ENCODE assay signal across 26 cellular contexts in the genomic region with DNA sequence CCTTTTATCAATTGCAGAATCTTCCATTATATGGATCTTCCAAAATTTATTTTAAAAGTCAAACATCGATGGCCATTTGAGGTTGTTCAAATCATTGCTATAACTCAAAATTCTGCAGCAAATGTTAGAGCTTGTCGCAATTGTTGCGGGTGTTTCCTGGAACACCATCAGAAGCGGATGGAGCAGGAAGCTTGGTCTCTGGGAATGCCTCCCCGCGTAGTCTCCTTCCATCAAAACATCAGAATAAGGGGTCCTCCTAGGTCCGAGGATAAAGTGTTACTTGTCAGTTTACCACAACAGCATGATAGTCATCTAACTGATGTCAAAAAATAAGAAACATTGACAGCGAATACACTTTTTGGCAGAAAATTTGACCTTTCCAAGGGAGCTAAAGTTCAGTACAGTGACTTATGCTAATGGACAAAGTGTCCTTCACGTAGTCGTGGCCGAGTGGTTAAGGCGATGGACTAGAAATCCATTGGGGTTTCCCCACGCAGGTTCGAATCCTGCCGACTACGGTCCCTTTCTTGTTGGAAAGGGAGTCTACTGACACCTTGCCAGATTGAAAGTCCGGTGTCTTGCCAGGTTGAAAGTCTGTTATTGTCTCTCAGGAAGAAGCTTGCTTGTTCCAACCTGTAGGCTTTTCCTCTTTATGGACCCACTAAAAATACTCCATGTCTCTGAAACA. TPM values are rescaled to one million over a fixed set of nuclear protein-coding genes. Genes with fewer than 3 reads are reported as not detected.
DNase-seq lines count a peak whose midpoint lies in the region; TF ChIP-seq lines count a peak whose summit lies in the region.
"Had no signal": no experiment of that assay in that cellular context is flagged by ENCODE, and none has a peak within 500 bp of the region (broad histone marks: within the 10 kb centered on the region; RNA-seq: fewer than 3 reads in every experiment).

No MANE protein-coding gene starts in this region.

- H4K20me1 ChIP-seq in BLaER1 = no peaks in the 10 kb centered on the region

- H3K9me3 Mint-ChIP-seq in CD4-positive, alpha-beta memory T cell = peaks cover 0 to 5% (median 0%) of the 10 kb centered on the region in 8 donors
- H3K9me3 Mint-ChIP-seq: activated T-cell treated with anti-CD3 and anti-CD28 coated beads, Interleukin-2, amount 50 U/mL, for 72 hours; CD4-positive, alpha-beta T cell; T-cell had no signal

- TF ChIP-seq CTCF in GM12865 (IDR thresholded peaks at IDR 0.05; ENCODE audit: insufficient read depth, low read depth, low read length, missing control alignments) (no peak), epithelial cell of esophagus (IDR thresholded peaks at IDR 0.05; ENCODE audit: insufficient read depth, low read depth, low read length, missing control alignments) (no peak)

- H3K4me3 ChIP-seq in BLaER1 (no peak overlapping the region), GM12865 (ENCODE audit: low read depth, low read length) (no peak overlapping the region), epithelial cell of esophagus (ENCODE audit: low read length) (no peak overlapping the region)
- no peak overlapping the region for H3K4me3 ChIP-seq in CD4-positive, alpha-beta memory T cell (ENCODE audit: low read length in 2 of 2)
- H3K4me3 ChIP-seq: body of pancreas, SJSA1, suprapubic skin had no signal

- no peaks in the 10 kb centered on the region for H3K36me3 Mint-ChIP-seq in CD4-positive, alpha-beta memory T cell
- H3K36me3 Mint-ChIP-seq: activated CD8-positive, alpha-beta memory T cell treated with anti-CD3 and anti-CD28 coated beads, Interleukin-2, amount 10 ng/mL, durations not matched to agents 7 days and 5 days; naive thymus-derived CD4-positive, alpha-beta T cell; stimulated activated memory B cell treated with anti-CD40 and anti-IgM and Interleukin-4, amounts not matched to agents 10 μg/mL and 1 μg/mL and 100 μg/mL, for 72 hours; T-cell had no signal

- no peak overlapping the region for H3K4me3 Mint-ChIP-seq in CD4-positive, alpha-beta memory T cell
- H3K4me3 Mint-ChIP-seq: activated CD8-positive, alpha-beta memory T cell treated with anti-CD3 and anti-CD28 coated beads, Interleukin-2, amount 10 ng/mL, durations not matched to agents 7 days and 5 days; activated T-cell treated with anti-CD3 and anti-CD28 coated beads, Interleukin-2, amount 50 U/mL, for 72 hours; CD4-positive, alpha-beta T cell; naive thymus-derived CD4-positive, alpha-beta T cell; stimulated activated memory B cell treated with anti-CD40 and anti-IgM and Interleukin-4, amounts not matched to agents 10 μg/mL and 1 μg/mL and 100 μg/mL, for 72 hours; T-cell had no signal

- no peak overlapping the region for H3K27ac ChIP-seq in BLaER1
- no peak overlapping the region for H3K27ac ChIP-seq in CD4-positive, alpha-beta memory T cell (ENCODE audit: low read depth, low read length)
- H3K27ac ChIP-seq: body of pancreas, SJSA1, suprapubic skin had no signal

- peaks cover 9% of the 10 kb centered on the region for H3K4me1 ChIP-seq in BLaER1
- no peaks in the 10 kb centered on the region for H3K4me1 ChIP-seq in CD4-positive, alpha-beta memory T cell (ENCODE audit: insufficient read depth, low read length)
- H3K4me1 ChIP-seq: body of pancreas, SJSA1, suprapubic skin had no signal

- POLR2A ChIA-PET in CD4-positive, alpha-beta memory T cell (lab: Charles Lee; ENCODE audit: partially characterized antibody) = interaction anchor here (1.0 kb wide), 1 partner anchor 13 kb away, joined by 4 read pairs; no protein-coding TSS in a partner anchor

- H3K4me2 ChIP-seq in BLaER1 = 0 out of 2 replicates have a peak overlapping the region, but pooled peaks have one; percentile 49

- no peak overlapping the region for H3K27ac Mint-ChIP-seq in CD4-positive, alpha-beta memory T cell
- H3K27ac Mint-ChIP-seq: activated CD8-positive, alpha-beta memory T cell treated with anti-CD3 and anti-CD28 coated beads, Interleukin-2, amount 10 ng/mL, durations not matched to agents 7 days and 5 days; activated T-cell treated with anti-CD3 and anti-CD28 coated beads, Interleukin-2, amount 50 U/mL, for 72 hours; CD4-positive, alpha-beta T cell; naive thymus-derived CD4-positive, alpha-beta T cell; progenitor cell of endocrine pancreas; stimulated activated memory B cell treated with anti-CD40 and anti-IgM and Interleukin-4, amounts not matched to agents 10 μg/mL and 1 μg/mL and 100 μg/mL, for 72 hours; T-cell had no signal

- H3K9me3 ChIP-seq in BLaER1 = peaks cover 8% of the 10 kb centered on the region
- H3K9me3 ChIP-seq in CD4-positive, alpha-beta memory T cell (ENCODE audit: control insufficient read depth in 1 of 2, low read length in 2 of 2) = no peaks in the 10 kb centered on the region
- H3K9me3 ChIP-seq: body of pancreas, SJSA1, suprapubic skin had no signal

- intact Hi-C loops in CD4-positive, alpha-beta memory T cell (cut with micrococcal nuclease) = no loop called here

- peaks cover 25 to 48% of the 10 kb centered on the region in 2 donors for H3K27me3 Mint-ChIP-seq in CD4-positive, alpha-beta memory T cell

- no peak overlapping the region for H3K9ac ChIP-seq in BLaER1

- CTCF ChIA-PET in CD4-positive, alpha-beta memory T cell (lab: Charles Lee; ENCODE audit: partially characterized antibody) = interaction anchor here (0.6 to 1.0 kb wide), 2 partner anchors 14 to 178 kb away, joined by 4 read pairs; no protein-coding TSS in a partner anchor

- H3K4me1 Mint-ChIP-seq in CD4-positive, alpha-beta memory T cell = no peaks in the 10 kb centered on the region
- H3K4me1 Mint-ChIP-seq: activated CD8-positive, alpha-beta memory T cell treated with anti-CD3 and anti-CD28 coated beads, Interleukin-2, amount 10 ng/mL, durations not matched to agents 7 days and 5 days; naive thymus-derived CD4-positive, alpha-beta T cell; stimulated activated memory B cell treated with anti-CD40 and anti-IgM and Interleukin-4, amounts not matched to agents 10 μg/mL and 1 μg/mL and 100 μg/mL, for 72 hours; T-cell had no signal

- DNase-seq in GM12865 (ENCODE audit: low read depth) (peak; percentile 27), OCI-M1 (lab: John Stamatoyannopoulos, UW) (peak; percentile 56), epithelial cell of esophagus (ENCODE audit: low read depth) (peak; percentile 32), HuH-7 (ENCODE audit: low spot score) (no peak)
- no peak for DNase-seq in CD4-positive, alpha-beta memory T cell
- no peak for DNase-seq in stimulated activated CD4-positive, alpha-beta T cell treated with anti-CD3 and anti-CD28 coated beads, Interleukin-2, amount 100 ng/mL, for 24 hours
- DNase-seq: activated CD4-positive, CD25-positive, alpha-beta regulatory T cell; activated CD8-positive, alpha-beta memory T cell treated with anti-CD3 and anti-CD28 coated beads, Interleukin-2, amount 10 ng/mL, durations not matched to agents 7 days and 5 days; activated naive CD4-positive, alpha-beta T cell; activated T-cell treated with anti-CD3 and anti-CD28 coated beads, Interleukin-2, amount 50 U/mL, for 72 hours; body of pancreas; CD4-positive, alpha-beta T cell; DMS79; KG1; midbrain; naive thymus-derived CD4-positive, alpha-beta T cell; NCI-H1436; NCI-H510A treated with DMSO at 0.1 percent for 48 hours; stimulated activated CD4-positive, alpha-beta T cell treated with anti-CD3 and anti-CD28 coated beads, Interleukin-12 subunit alpha, Interleukin-12 subunit beta, amount 100 ng/mL, for 4 hours; stimulated activated CD4-positive, alpha-beta T cell treated with anti-CD3 and anti-CD28 coated beads, Interleukin-4, amount 100 ng/mL, for 4 hours; T-cell had no signal

- H3K36me3 ChIP-seq in BLaER1 = no peaks in the 10 kb centered on the region
- H3K36me3 ChIP-seq in CD4-positive, alpha-beta memory T cell (ENCODE audit: insufficient read depth, low read length) = no peaks in the 10 kb centered on the region
- H3K36me3 ChIP-seq: SJSA1, suprapubic skin had no signal

- H3K27me3 ChIP-seq in BLaER1 = no peaks in the 10 kb centered on the region
- no peaks in the 10 kb centered on the region for H3K27me3 ChIP-seq in CD4-positive, alpha-beta memory T cell (ENCODE audit: insufficient read depth, low read length)
- H3K27me3 ChIP-seq: body of pancreas, SJSA1 had no signal

RNA-seq across cellular contexts. Expression of gene ZNF184, which starts 59.0 kb away (rescaled TPM):
- total RNA-seq in CD4-positive, alpha-beta memory T cell = 10 to 100 TPM; 15.2 to 17.4 TPM
- 10 to 100 TPM in 1 of 2 donors, 1 to 10 TPM in 1; 4.8 to 12.7 TPM for polyA plus RNA-seq in CD4-positive, alpha-beta memory T cell

Comparison
In these comparisons a context has a peak if more than half of its experiments do, and no peak if none do; other contexts are left out.
1. DNase-seq: peak in GM12865 (single experiment), OCI-M1 (single experiment) and epithelial cell of esophagus (single experiment); none in HuH-7 (single experiment), CD4-positive, alpha-beta memory T cell (0 of 5) and stimulated activated CD4-positive, alpha-beta T cell treated with anti-CD3 and anti-CD28 coated beads, Interleukin-2, amount 100 ng/mL, for 24 hours (0 of 2).